10 cellular contexts compared by ENCODE assay signal in the genomic region with DNA sequence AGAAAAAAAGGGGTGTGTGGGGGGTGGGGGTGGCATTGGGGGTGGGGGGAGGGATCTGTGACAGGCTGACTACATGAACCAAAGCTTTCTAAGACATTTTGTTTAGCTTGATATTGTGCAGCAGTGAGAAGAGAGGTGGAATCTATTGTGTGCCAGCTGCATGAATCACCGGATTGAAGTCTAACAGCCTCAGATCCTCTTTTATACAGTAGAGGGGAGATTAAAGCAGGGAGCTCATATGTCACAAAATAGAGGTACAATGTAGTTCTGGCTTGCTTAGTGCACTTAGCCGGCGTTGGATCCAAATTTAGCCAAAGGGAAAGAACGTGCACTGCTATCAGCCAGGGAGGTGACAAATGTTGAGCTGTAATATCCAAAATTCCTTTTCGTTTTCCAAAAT.
DNase-seq lines count a peak whose midpoint lies in the region; FAIRE-seq and TF ChIP-seq lines count a peak whose summit lies in the region.
"Had no signal": no experiment of that assay in that cellular context is flagged by ENCODE, and none has a peak within 500 bp of the region (broad histone marks: within the 10 kb centered on the region; RNA-seq: fewer than 3 reads in every experiment).

No MANE protein-coding gene starts in this region.

- no peaks in the 10 kb centered on the region for H3K27me3 ChIP-seq in SK-N-SH (ENCODE audit: insufficient read depth)
- H3K27me3 ChIP-seq in skeletal muscle tissue (ENCODE audit: control insufficient read depth in 3 of 3, insufficient read depth in 3 of 3, low read length in 3 of 3), result no peaks in the 10 kb centered on the region
- no peaks in the 10 kb centered on the region for H3K27me3 ChIP-seq in esophagus squamous epithelium
- H3K27me3 ChIP-seq: hepatocyte had no signal

- H3K4me1 ChIP-seq in SK-N-SH (ENCODE audit: control insufficient read depth in 1 of 2, insufficient read depth in 2 of 2, low read depth in 1 of 2, low read length in 1 of 2), result no peaks in the 10 kb centered on the region
- H3K4me1 ChIP-seq in skeletal muscle tissue (ENCODE audit: control insufficient read depth in 3 of 3, insufficient read depth in 3 of 3, low read length in 3 of 3), result peaks cover 3 to 16% (median 14%) of the 10 kb centered on the region in 3 donors
- H3K4me1 ChIP-seq in esophagus squamous epithelium, result peaks cover 0 to 11% (median 0%) of the 10 kb centered on the region in 3 donors

- POLR2A ChIA-PET in SK-N-SH (lab: Yijun Ruan, JAX), result no interaction called here
- POLR2A ChIA-PET in activated CD4-positive, alpha-beta memory T cell treated with anti-CD3 and anti-CD28 coated beads for 36 hours (lab: Charles Lee), result no interaction called here

- CTCF ChIA-PET in SK-N-SH (lab: Yijun Ruan, JAX), result interaction anchor here (1.0 kb wide), 1 partner anchor 10 kb away, joined by 3 read pairs; no protein-coding TSS in a partner anchor
- CTCF ChIA-PET in activated CD4-positive, alpha-beta memory T cell treated with anti-CD3 and anti-CD28 coated beads for 36 hours (lab: Charles Lee), result no interaction called here

- no peak overlapping the region for H2AFZ ChIP-seq in SK-N-SH (ENCODE audit: low read depth)
- H2AFZ ChIP-seq: hepatocyte had no signal

- H3F3A ChIP-seq in SK-N-SH (replicated peaks; ENCODE audit: insufficient read depth), result no peaks in the 10 kb centered on the region

- FAIRE-seq in GM12892 (lab: Jason Lieb, UNC), result no peak

- TF ChIP-seq RAD21 in SK-N-SH (IDR thresholded peaks at IDR 0.05; ENCODE audit: low read length), result no peak

- H3K36me3 Mint-ChIP-seq in glutamatergic neuron (ENCODE audit: unreplicated experiment), result no peaks in the 10 kb centered on the region
- H3K36me3 Mint-ChIP-seq in activated CD4-positive, alpha-beta memory T cell treated with anti-CD3 and anti-CD28 coated beads for 36 hours, result no peaks in the 10 kb centered on the region
- H3K36me3 Mint-ChIP-seq: naive thymus-derived CD4-positive, alpha-beta T cell had no signal

- H3K9me3 ChIP-seq in SK-N-SH (no peaks in the 10 kb centered on the region), skeletal muscle tissue (ENCODE audit: control insufficient read depth in 3 of 3, low read length in 3 of 3) (no peaks in the 10 kb centered on the region), esophagus squamous epithelium (no peaks in the 10 kb centered on the region)

- 16% methylated on average over 5 of the region's 5 CpGs for WGBS in SK-N-SH (ENCODE audit: low lambda C conversion rate)
- 30 to 36% methylated on average over 5 of the region's 5 CpGs for WGBS in esophagus squamous epithelium, 2 donors

- DNase-seq in M059J (ENCODE audit: low read depth) (peak; percentile 76), SK-N-SH (no peak), glutamatergic neuron (no peak), esophagus squamous epithelium (lab: John Stamatoyannopoulos, UW) (no peak), GM12892 (ENCODE audit: insufficient read length) (no peak)
- DNase-seq in activated CD4-positive, alpha-beta memory T cell treated with anti-CD3 and anti-CD28 coated beads for 36 hours, result no peak
- DNase-seq: naive thymus-derived CD4-positive, alpha-beta T cell; NCI-H2081 had no signal

- TF ChIP-seq POLR2A in esophagus squamous epithelium (IDR thresholded peaks at IDR 0.05), result no peak
- TF ChIP-seq POLR2A in GM12892 (IDR thresholded peaks at IDR 0.05; ENCODE audit: low read depth, low read length), result no peak

- H4K20me1 ChIP-seq in SK-N-SH (ENCODE audit: insufficient read depth), result no peaks in the 10 kb centered on the region

- H3K36me3 ChIP-seq in SK-N-SH (replicated peaks in 1 of 2; ENCODE audit: control insufficient read depth in 1 of 2, insufficient read depth in 2 of 2, low read length in 1 of 2) (no peaks in the 10 kb centered on the region), skeletal muscle tissue (ENCODE audit: control insufficient read depth in 3 of 3, insufficient read depth in 3 of 3, low read length in 3 of 3) (no peaks in the 10 kb centered on the region), esophagus squamous epithelium (no peaks in the 10 kb centered on the region)

- intact Hi-C loops in esophagus squamous epithelium (cut with DNase I), result no loop called here
- intact Hi-C loops in activated CD4-positive, alpha-beta memory T cell treated with anti-CD3 and anti-CD28 coated beads for 36 hours (cut with micrococcal nuclease), result no loop called here

- H3K4me3 ChIP-seq in SK-N-SH (ENCODE audit: low read depth in 2 of 2, low read length in 1 of 2) (no peak overlapping the region), skeletal muscle tissue (ENCODE audit: low read length in 3 of 3) (no peak overlapping the region), esophagus squamous epithelium (no peak overlapping the region)
- H3K4me3 ChIP-seq: hepatocyte had no signal

- TF ChIP-seq CTCF in SK-N-SH (IDR thresholded peaks at IDR 0.05), result no peak
- no peak for TF ChIP-seq CTCF in glutamatergic neuron (IDR thresholded peaks at IDR 0.05; ENCODE audit: partially characterized antibody, unreplicated experiment)
- no peak for TF ChIP-seq CTCF in esophagus squamous epithelium (IDR thresholded peaks at IDR 0.05)

- H3K4me1 Mint-ChIP-seq in glutamatergic neuron (ENCODE audit: low read depth, unreplicated experiment), result peaks cover 37% of the 10 kb centered on the region
- H3K4me1 Mint-ChIP-seq in activated CD4-positive, alpha-beta memory T cell treated with anti-CD3 and anti-CD28 coated beads for 36 hours (ENCODE audit: low read depth), result no peaks in the 10 kb centered on the region
- H3K4me1 Mint-ChIP-seq: naive thymus-derived CD4-positive, alpha-beta T cell had no signal

- H3K4me2 ChIP-seq in SK-N-SH, result peak overlapping the region; percentile 59; the same call in 1 of the 2 replicates
- H3K4me2 ChIP-seq: hepatocyte had no signal

- peaks cover 10% of the 10 kb centered on the region for H3K27me3 Mint-ChIP-seq in glutamatergic neuron (ENCODE audit: unreplicated experiment)
- peaks cover 3% of the 10 kb centered on the region for H3K27me3 Mint-ChIP-seq in activated CD4-positive, alpha-beta memory T cell treated with anti-CD3 and anti-CD28 coated beads for 36 hours

- H3K9ac ChIP-seq in SK-N-SH, result no peak overlapping the region
- no peak overlapping the region for H3K9ac ChIP-seq in skeletal muscle tissue (ENCODE audit: low read depth in 1 of 3, low read length in 3 of 3)

- peaks cover 7% of the 10 kb centered on the region for H3K9me3 Mint-ChIP-seq in glutamatergic neuron (ENCODE audit: unreplicated experiment)
- no peaks in the 10 kb centered on the region for H3K9me3 Mint-ChIP-seq in activated CD4-positive, alpha-beta memory T cell treated with anti-CD3 and anti-CD28 coated beads for 36 hours
- H3K9me3 Mint-ChIP-seq: naive thymus-derived CD4-positive, alpha-beta T cell had no signal

- no peak overlapping the region for H3K4me3 Mint-ChIP-seq in glutamatergic neuron (ENCODE audit: unreplicated experiment)
- H3K4me3 Mint-ChIP-seq in activated CD4-positive, alpha-beta memory T cell treated with anti-CD3 and anti-CD28 coated beads for 36 hours, result no peak overlapping the region
- H3K4me3 Mint-ChIP-seq: naive thymus-derived CD4-positive, alpha-beta T cell had no signal

- H3K9me2 ChIP-seq in SK-N-SH, result no peaks in the 10 kb centered on the region

- H3K27ac ChIP-seq in SK-N-SH (ENCODE audit: low read depth in 2 of 2, low read length in 1 of 2), result peak overlapping the region in 1 of 2 experiments; percentile 11; a peak in 1 of 4 replicates
- peak overlapping the region; percentile 16 for H3K27ac ChIP-seq in skeletal muscle tissue (ENCODE audit: low read depth, low read length)
- H3K27ac ChIP-seq in esophagus squamous epithelium, result no peak overlapping the region
- H3K27ac ChIP-seq: hepatocyte had no signal

- H3K27ac Mint-ChIP-seq in glutamatergic neuron (ENCODE audit: unreplicated experiment), result peak overlapping the region; percentile 92
- H3K27ac Mint-ChIP-seq in activated CD4-positive, alpha-beta memory T cell treated with anti-CD3 and anti-CD28 coated beads for 36 hours, result no peak overlapping the region
- H3K27ac Mint-ChIP-seq: naive thymus-derived CD4-positive, alpha-beta T cell had no signal

- TF ChIP-seq EP300 in SK-N-SH (IDR thresholded peaks at IDR 0.05; ENCODE audit: borderline replicate concordance in 1 of 2, low read depth in 1 of 2, low read length in 1 of 2), result 0 out of 4 replicates have a peak, but pooled peaks of 1 of the 2 experiments have one; percentile 40

- H3K79me2 ChIP-seq in SK-N-SH (ENCODE audit: insufficient read depth), result no peaks in the 10 kb centered on the region
- H3K79me2 ChIP-seq: hepatocyte had no signal

TF ChIP-seq in SK-N-SH, 30 proteins besides CTCF, POLR2A, EP300 and RAD21 (continues in another document):
- TF ChIP-seq TCF12 (IDR thresholded peaks at IDR 0.05) (peak; percentile 70), SMC3 (IDR thresholded peaks at IDR 0.05; ENCODE audit: low read depth, low read length) (no peak), TEAD4 (IDR thresholded peaks at IDR 0.05; ENCODE audit: borderline replicate concordance, insufficient read depth) (no peak), MAX (IDR thresholded peaks at IDR 0.05; ENCODE audit: low read depth) (no peak), TAF1 (IDR thresholded peaks at IDR 0.05; ENCODE audit: borderline replicate concordance, low read depth, low read length) (no peak), RFX5 (IDR thresholded peaks at IDR 0.05; ENCODE audit: low read length) (no peak), MXI1 (IDR thresholded peaks at IDR 0.05; ENCODE audit: low read depth, low read length) (no peak), FOXM1 (IDR thresholded peaks at IDR 0.05; ENCODE audit: low read depth) (no peak), RXRA (IDR thresholded peaks at IDR 0.05; ENCODE audit: borderline replicate concordance, low read depth) (no peak), FOSL2 (IDR thresholded peaks at IDR 0.05; ENCODE audit: borderline replicate concordance, low read depth) (peak; percentile 56; the same call in 1 of the 2 replicates), USF1 (IDR thresholded peaks at IDR 0.05; ENCODE audit: borderline replicate concordance, low read depth) (no peak), YY1 (IDR thresholded peaks at IDR 0.05; ENCODE audit: low read depth) (no peak)
